ENCODE assay signal across 10 cellular contexts in genomic region chr19:17475541-17476115, GRCh38. TPM values are rescaled to one million over a fixed set of nuclear protein-coding genes. Genes with fewer than 3 reads are reported as not detected.
DNase-seq lines count a peak whose midpoint lies in the region; ATAC-seq and TF ChIP-seq lines count a peak whose summit lies in the region.
"Had no signal": no experiment of that assay in that cellular context is flagged by ENCODE, and none has a peak within 500 bp of the region (broad histone marks: within the 10 kb centered on the region; RNA-seq: fewer than 3 reads in every experiment).

No MANE protein-coding gene starts in this region.

- no peak for TF ChIP-seq CTCF in parathyroid adenoma (IDR thresholded peaks at IDR 0.05)

- ATAC-seq in SK-N-SH treated with all-trans-retinoic acid at 6 μM for 48 hours, result peak; percentile 74
- ATAC-seq in GM18907 (IDR thresholded peaks at IDR 0.05; ENCODE audit: unreplicated experiment), result no peak
- ATAC-seq: activated naive CD8-positive, alpha-beta T cell treated with anti-CD3 and anti-CD28 coated beads, Interleukin-2, amount 50 U/mL, for 24 hours had no signal

- H3K9ac ChIP-seq in parathyroid adenoma, result no peak overlapping the region

- H3K4me3 ChIP-seq in parathyroid adenoma (ENCODE audit: low read depth, low read length) (no peak overlapping the region), HAP-1 (no peak overlapping the region)

- no peaks in the 10 kb centered on the region for H3K9me3 ChIP-seq in parathyroid adenoma (ENCODE audit: control insufficient read depth, low read length)
- no peaks in the 10 kb centered on the region for H3K9me3 ChIP-seq in HAP-1

- H2AFZ ChIP-seq in parathyroid adenoma, result peak overlapping the region; percentile 23

- H3K79me2 ChIP-seq in parathyroid adenoma, result peaks cover 30% of the 10 kb centered on the region

- H3K27ac ChIP-seq in parathyroid adenoma, result peak overlapping the region; percentile 68

- peaks cover 14% of the 10 kb centered on the region for H3K4me1 ChIP-seq in parathyroid adenoma
- no peaks in the 10 kb centered on the region; the same call in 1 of the 2 replicates for H3K4me1 ChIP-seq in HAP-1

- peak; percentile 50 for DNase-seq in Daoy (ENCODE audit: low read depth)
- peak; percentile 99 for DNase-seq in foreskin melanocyte
- DNase-seq in NCI-H2107 treated with DMSO at 0.1 percent for 48 hours (lab: John Stamatoyannopoulos, UW; ENCODE audit: unreplicated experiment), result no peak
- no peak for DNase-seq in SHP77 treated with DMSO at 0.1 percent for 48 hours (lab: John Stamatoyannopoulos, UW)
- DNase-seq in HAP-1 (ENCODE audit: low spot score in 2 of 2), result no peak
- DNase-seq: activated naive CD8-positive, alpha-beta T cell treated with anti-CD3 and anti-CD28 coated beads, Interleukin-2, amount 50 U/mL, for 24 hours; SHP77 had no signal

- H3K36me3 ChIP-seq in parathyroid adenoma (ENCODE audit: control insufficient read depth, insufficient read depth, low read length), result no peaks in the 10 kb centered on the region
- no peaks in the 10 kb centered on the region for H3K36me3 ChIP-seq in HAP-1 (replicated peaks)

- in situ Hi-C loops in HAP-1 (cut with MboI; ENCODE audit: low sequenced_read_pairs), result no loop called here

- H3K4me2 ChIP-seq in parathyroid adenoma (ENCODE audit: low read length), result peak overlapping the region; percentile 14

- no peaks in the 10 kb centered on the region for H3K27me3 ChIP-seq in parathyroid adenoma (ENCODE audit: control insufficient read depth, insufficient read depth, low read length)
- H3K27me3 ChIP-seq in HAP-1 (ENCODE audit: low read depth), result no peaks in the 10 kb centered on the region

TF ChIP-seq in SK-N-SH treated with all-trans-retinoic acid at 6 μM for 48 hours, 23 proteins besides CTCF, POLR2A, EP300 and RAD21:
- no peak for TF ChIP-seq TCF4 (CRISPR knock-in tag; IDR thresholded peaks at IDR 0.05; ENCODE audit: borderline replicate concordance)
- no peak for TF ChIP-seq OSR1 (CRISPR knock-in tag; IDR thresholded peaks at IDR 0.05)
- 0 out of 2 replicates have a peak, but pooled peaks have one; percentile 19 for TF ChIP-seq ZFP3 (CRISPR knock-in tag; IDR thresholded peaks at IDR 0.05)

RNA-seq across cellular contexts. Expression of gene SLC27A1, which starts 5.3 kb away (rescaled TPM):
- 0.98 and 3.7 TPM in 2 replicates for total RNA-seq in Daoy (2014; rRNA removed; shearing (Covaris generic))

RNA-seq across cellular contexts. Expression of gene NXNL1, which starts 14.9 kb away (rescaled TPM):
- not detected in 2 replicates for total RNA-seq in Daoy (2014; rRNA removed; shearing (Covaris generic))

RNA-seq across cellular contexts. Expression of gene TMEM221, which starts 27.2 kb away (rescaled TPM):
- total RNA-seq in Daoy (2014; rRNA removed; shearing (Covaris generic)), result not detected in 2 replicates

RNA-seq across cellular contexts. Expression of gene PGLS, which starts 35.8 kb away (rescaled TPM):
- 40.8 and 95.0 TPM in 2 replicates for total RNA-seq in Daoy (2014; rRNA removed; shearing (Covaris generic))

RNA-seq across cellular contexts. Expression of gene MVB12A, which starts 55.8 kb away (rescaled TPM):
- 82.3 and 102 TPM in 2 replicates for total RNA-seq in Daoy (2014; rRNA removed; shearing (Covaris generic))

Comparison
In these comparisons a context has a peak if more than half of its experiments do, and no peak if none do; other contexts are left out.
1. DNase-seq: peak in Daoy (single experiment) and foreskin melanocyte (single experiment); none in NCI-H2107 treated with DMSO at 0.1 percent for 48 hours (single experiment), SHP77 treated with DMSO at 0.1 percent for 48 hours (single experiment) and HAP-1 (0 of 2).